Comparison of ENCODE assay signal across 19 cellular contexts in the genomic region with DNA sequence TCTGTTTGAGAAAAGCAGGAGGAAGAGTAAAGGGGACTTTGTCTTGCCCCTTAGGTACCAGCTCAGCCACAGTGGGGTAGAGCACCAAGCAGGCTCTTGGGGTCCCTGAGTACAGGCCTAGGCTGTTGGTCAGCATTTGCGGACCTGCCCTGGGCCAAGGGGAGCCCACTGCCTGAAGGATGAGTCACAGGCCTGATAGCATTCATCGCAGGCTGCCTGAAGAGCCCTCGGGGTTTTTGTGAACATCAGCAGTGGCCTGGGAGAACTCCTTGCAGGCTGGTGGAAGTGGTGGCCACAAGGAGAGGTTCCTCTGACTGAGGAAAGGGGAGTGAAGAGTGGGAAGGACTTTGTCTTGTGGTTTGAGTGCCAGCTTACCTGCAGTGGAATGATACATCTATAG. TPM values are rescaled to one million over a fixed set of nuclear protein-coding genes. Genes with fewer than 3 reads are reported as not detected.
DNase-seq lines count a peak whose midpoint lies in the region; TF ChIP-seq lines count a peak whose summit lies in the region.
"Had no signal": no experiment of that assay in that cellular context is flagged by ENCODE, and none has a peak within 500 bp of the region (broad histone marks: within the 10 kb centered on the region; RNA-seq: fewer than 3 reads in every experiment).

No MANE protein-coding gene starts in this region.

- H3K27me3 Mint-ChIP-seq in immature natural killer cell (ENCODE audit: low read depth in 3 of 3): no peaks in the 10 kb centered on the region

- TF ChIP-seq CTCF in sigmoid colon (IDR thresholded peaks at IDR 0.05): no peak

- H3K36me3 ChIP-seq in sigmoid colon: no peaks in the 10 kb centered on the region
- H3K36me3 ChIP-seq: SJCRH30 had no signal

- TF ChIP-seq EP300 in sigmoid colon (IDR thresholded peaks at IDR 0.05): no peak

- no peak overlapping the region for H3K4me3 Mint-ChIP-seq in immature natural killer cell
- H3K4me3 Mint-ChIP-seq: CD4-positive, CD25-positive, alpha-beta regulatory T cell had no signal

- peak; percentile 37 for DNase-seq in ELF-1 (ENCODE audit: low read depth, low spot score)
- DNase-seq in NCI-H226: peak; percentile 52
- peak; percentile 34 for DNase-seq in iPS-NIHi7 (ENCODE audit: extremely low spot score)
- peak; percentile 38 for DNase-seq in sigmoid colon
- DNase-seq in immature natural killer cell: no peak
- DNase-seq in activated T-cell treated with anti-CD3 and anti-CD28 coated beads, Interleukin-2, amount 50 U/mL, for 1 hour: no peak
- no peak for DNase-seq in cerebellar cortex (ENCODE audit: low spot score)
- DNase-seq: ACHN; CD4-positive, CD25-positive, alpha-beta regulatory T cell; DMS53; GF-D8; MV-4-11; NCI-H1417 treated with DMSO at 0.1 percent for 48 hours; NCI-H2029; NCI-H2171; NCI-H748 treated with DMSO at 0.1 percent for 48 hours; OCI-M1; SJCRH30 had no signal

- intact Hi-C loops in sigmoid colon (cut with DNase I): no loop called here

- no peaks in the 10 kb centered on the region for H3K36me3 Mint-ChIP-seq in immature natural killer cell
- H3K36me3 Mint-ChIP-seq: CD4-positive, CD25-positive, alpha-beta regulatory T cell had no signal

- WGBS in sigmoid colon, 2 donors: 88 to 90% methylated on average over 3 of the region's 3 CpGs

- H3K4me1 ChIP-seq in sigmoid colon: no peaks in the 10 kb centered on the region

- peaks cover 0 to 1% (median 0%) of the 10 kb centered on the region in 6 donors for H3K9me3 Mint-ChIP-seq in immature natural killer cell

- H3K4me3 ChIP-seq in sigmoid colon: no peak overlapping the region
- H3K4me3 ChIP-seq: SJCRH30 had no signal

- no peaks in the 10 kb centered on the region for H3K9me3 ChIP-seq in sigmoid colon
- H3K9me3 ChIP-seq: SJCRH30 had no signal

- H3K27me3 ChIP-seq in sigmoid colon: no peaks in the 10 kb centered on the region
- H3K27me3 ChIP-seq: SJCRH30 had no signal

- H3K4me1 Mint-ChIP-seq in immature natural killer cell: peaks cover 0 to 6% of the 10 kb centered on the region in 2 donors

- no peak overlapping the region for H3K27ac ChIP-seq in sigmoid colon
- H3K27ac ChIP-seq: RWPE1, SJCRH30 had no signal

- no peak for TF ChIP-seq POLR2A in sigmoid colon (IDR thresholded peaks at IDR 0.05)

- no peak overlapping the region for H3K27ac Mint-ChIP-seq in immature natural killer cell
- H3K27ac Mint-ChIP-seq: CD4-positive, CD25-positive, alpha-beta regulatory T cell had no signal

RNA-seq across cellular contexts. Expression of gene P2RX7, which starts 25.0 kb away (rescaled TPM):
- 1 to 10 TPM; 3.9 to 8.0 (median 5.0) TPM for total RNA-seq in sigmoid colon
- polyA plus RNA-seq in sigmoid colon: 1 to 10 TPM in 2 of 3 donors, under 1 TPM in 1; 0.60 to 1.9 (median 1.4) TPM
- polyA plus RNA-seq in immature natural killer cell: 10 to 100 TPM in 2 of 3 donors, 1 to 10 TPM in 1; 7.5 to 17.4 (median 12.9) TPM

Comparison
In these comparisons a context has a peak if more than half of its experiments do, and no peak if none do; other contexts are left out.
1. DNase-seq: peak in ELF-1 (single experiment), NCI-H226 (single experiment), iPS-NIHi7 (single experiment) and sigmoid colon (single experiment); none in immature natural killer cell (0 of 3), activated T-cell treated with anti-CD3 and anti-CD28 coated beads, Interleukin-2, amount 50 U/mL, for 1 hour (single experiment) and cerebellar cortex (single experiment).